In the genomic region with DNA sequence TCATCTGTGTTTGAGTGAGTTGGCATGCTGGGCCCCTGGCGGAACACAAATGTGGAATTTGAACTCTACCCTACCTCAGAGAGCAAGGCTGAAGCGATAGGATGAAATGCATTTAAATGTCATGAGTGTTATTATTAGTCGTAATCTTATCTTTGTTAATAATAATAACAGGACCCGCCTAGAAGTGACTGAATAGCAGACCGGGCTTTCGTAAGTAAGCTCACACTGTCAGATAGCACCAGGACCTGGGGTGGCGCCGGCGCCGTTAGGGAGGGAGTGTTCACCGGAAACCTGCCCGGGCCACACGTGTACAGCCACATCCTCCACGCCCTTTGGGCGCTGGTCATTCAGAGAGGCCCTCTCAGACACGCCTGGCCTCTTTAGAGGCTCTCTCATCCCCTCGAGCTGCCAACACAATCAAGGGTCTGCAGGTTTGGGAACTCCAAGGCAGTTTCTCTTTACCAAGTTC, we compare ENCODE assay signal across 8 cellular contexts.
DNase-seq lines count a peak whose midpoint lies in the region; ATAC-seq and TF ChIP-seq lines count a peak whose summit lies in the region.

No MANE protein-coding gene starts in this region.

- TF ChIP-seq CTCF in HCT116 (IDR thresholded peaks at IDR 0.05 in 2 of 3, conservative IDR thresholded peaks at IDR 0.05 in 1 of 3; ENCODE audit: borderline replicate concordance in 1 of 3, insufficient read depth in 1 of 3, low read depth in 2 of 3, low read length in 2 of 3) (no peak), RWPE2 (IDR thresholded peaks at IDR 0.05; ENCODE audit: poor library complexity, severe bottlenecking) (no peak), left lung (IDR thresholded peaks at IDR 0.05) (no peak)

- H3K9ac ChIP-seq in HCT116 (ENCODE audit: low read length), result peak overlapping the region; percentile 56

- peak overlapping the region; percentile 59 for H3K4me3 Mint-ChIP-seq in activated naive CD8-positive, alpha-beta T cell treated with anti-CD3 and anti-CD28 coated beads, Interleukin-2, amount 10 ng/mL, durations not matched to agents 7 days and 5 days
- H3K4me3 Mint-ChIP-seq in stimulated activated naive B cell treated with anti-CD40 and anti-IgM and Interleukin-4, amounts not matched to agents 10 μg/mL and 1 μg/mL and 100 μg/mL, for 72 hours, result peak overlapping the region; percentile 63 to 77

- POLR2A ChIA-PET in HCT116 (lab: Charles Lee), result interaction anchor here (1.4 to 2.4 kb wide), 5 partner anchors 11 to 64 kb away, joined by 3 to 19 read pairs (median 10); partner anchors contain the start of gene GRK5
- POLR2A ChIA-PET in activated naive CD8-positive, alpha-beta T cell treated with anti-CD3 and anti-CD28 coated beads, Interleukin-2, amount 10 ng/mL, durations not matched to agents 7 days and 5 days (lab: Charles Lee), result interaction anchor here (1.0 to 1.9 kb wide), 8 partner anchors 11 to 106 kb away, joined by 3 to 17 read pairs (median 5); partner anchors contain the start of genes GRK5 and SFXN4

- peak; percentile 81 for ATAC-seq in HCT116
- ATAC-seq in RWPE2 (ENCODE audit: low read depth), result no peak; the same call in 1 of the 3 replicates
- peak; percentile 48 for ATAC-seq in activated naive CD8-positive, alpha-beta T cell treated with anti-CD3 and anti-CD28 coated beads, Interleukin-2, amount 10 ng/mL, durations not matched to agents 7 days and 5 days (ENCODE audit: low read depth)
- peak; percentile 91 for ATAC-seq in left lung
- peak; percentile 67 to 81 for ATAC-seq in stimulated activated naive B cell treated with anti-CD40 and anti-IgM and Interleukin-4, amounts not matched to agents 10 μg/mL and 1 μg/mL and 100 μg/mL, for 72 hours (replicated peaks)

- H4K20me1 ChIP-seq in HCT116 (ENCODE audit: insufficient read depth), result no peaks in the 10 kb centered on the region

- peak overlapping the region; percentile 83 for H3K4me2 ChIP-seq in HCT116 (ENCODE audit: low read length)

- peaks cover 2% of the 10 kb centered on the region for H3K36me3 Mint-ChIP-seq in activated naive CD8-positive, alpha-beta T cell treated with anti-CD3 and anti-CD28 coated beads, Interleukin-2, amount 10 ng/mL, durations not matched to agents 7 days and 5 days
- peaks cover 2 to 6% of the 10 kb centered on the region in 2 donors for H3K36me3 Mint-ChIP-seq in stimulated activated naive B cell treated with anti-CD40 and anti-IgM and Interleukin-4, amounts not matched to agents 10 μg/mL and 1 μg/mL and 100 μg/mL, for 72 hours

- H3K9me3 ChIP-seq in HCT116 (ENCODE audit: control insufficient read depth in 1 of 2, insufficient read depth in 1 of 2, low read depth in 1 of 2, low read length in 2 of 2), result no peaks in the 10 kb centered on the region
- no peaks in the 10 kb centered on the region for H3K9me3 ChIP-seq in RWPE2 (ENCODE audit: severe bottlenecking)
- H3K9me3 ChIP-seq in left lung, result no peaks in the 10 kb centered on the region

- H3K4me1 Mint-ChIP-seq in activated naive CD8-positive, alpha-beta T cell treated with anti-CD3 and anti-CD28 coated beads, Interleukin-2, amount 10 ng/mL, durations not matched to agents 7 days and 5 days, result peaks cover 44% of the 10 kb centered on the region
- peaks cover 55 to 69% of the 10 kb centered on the region in 2 donors for H3K4me1 Mint-ChIP-seq in stimulated activated naive B cell treated with anti-CD40 and anti-IgM and Interleukin-4, amounts not matched to agents 10 μg/mL and 1 μg/mL and 100 μg/mL, for 72 hours

- no peaks in the 10 kb centered on the region for H3K9me2 ChIP-seq in HCT116 (ENCODE audit: insufficient read depth)

- CTCF ChIA-PET in HCT116 (lab: Charles Lee), result interaction anchor here (1.0 to 2.4 kb wide), 6 partner anchors 36 to 174 kb away, joined by 3 to 13 read pairs (median 4); partner anchors contain the start of gene GRK5

- H2AFZ ChIP-seq in HCT116 (ENCODE audit: low read depth, low read length, poor library complexity, severe bottlenecking), result peak overlapping the region; percentile 45

- H3K4me3 ChIP-seq in HCT116 (replicated peaks in 1 of 2; ENCODE audit: low read depth in 1 of 2, low read length in 2 of 2), result peak overlapping the region; percentile 28 to 48
- no peak overlapping the region for H3K4me3 ChIP-seq in RWPE2 (ENCODE audit: severe bottlenecking)
- no peak overlapping the region for H3K4me3 ChIP-seq in left lung

- no peak for TF ChIP-seq RAD21 in HCT116 (IDR thresholded peaks at IDR 0.05; ENCODE audit: low read depth)

- intact Hi-C loops in HCT116 (cut with micrococcal nuclease), result loop anchor here (1.0 to 2.0 kb wide), 3 partner anchors 18 to 62 kb away; no protein-coding TSS in a partner anchor
- intact Hi-C loops in left lung (cut with DNase I), result no loop called here

- no peaks in the 10 kb centered on the region for H3K9me3 Mint-ChIP-seq in activated naive CD8-positive, alpha-beta T cell treated with anti-CD3 and anti-CD28 coated beads, Interleukin-2, amount 10 ng/mL, durations not matched to agents 7 days and 5 days
- H3K9me3 Mint-ChIP-seq in stimulated activated naive B cell treated with anti-CD40 and anti-IgM and Interleukin-4, amounts not matched to agents 10 μg/mL and 1 μg/mL and 100 μg/mL, for 72 hours, result no peaks in the 10 kb centered on the region

- H3K36me3 ChIP-seq in HCT116 (ENCODE audit: control insufficient read depth in 1 of 2, insufficient read depth in 2 of 2, low read length in 2 of 2), result no peaks in the 10 kb centered on the region
- no peaks in the 10 kb centered on the region for H3K36me3 ChIP-seq in RWPE2 (ENCODE audit: low read depth)
- H3K36me3 ChIP-seq in left lung, result no peaks in the 10 kb centered on the region

- peak; percentile 58 for TF ChIP-seq POLR2A in HCT116 (IDR thresholded peaks at IDR 0.05; ENCODE audit: borderline replicate concordance, extremely low read depth, insufficient read depth, insufficient read length)

- peak overlapping the region; percentile 30 for H3K27ac Mint-ChIP-seq in activated naive CD8-positive, alpha-beta T cell treated with anti-CD3 and anti-CD28 coated beads, Interleukin-2, amount 10 ng/mL, durations not matched to agents 7 days and 5 days
- peak overlapping the region; percentile 93 for H3K27ac Mint-ChIP-seq in stimulated activated naive B cell treated with anti-CD40 and anti-IgM and Interleukin-4, amounts not matched to agents 10 μg/mL and 1 μg/mL and 100 μg/mL, for 72 hours

- RAD21 ChIA-PET in HCT116 (lab: Charles Lee; ENCODE audit: low non-redundant PET in 1 of 2, low total read pairs in 2 of 2, uncharacterized antibody in 2 of 2, unreplicated experiment in 2 of 2), result interaction anchor here (1.1 to 1.7 kb wide), 3 partner anchors 15 to 72 kb away, joined by 5 to 12 read pairs (median 10); partner anchors contain the start of gene GRK5 (in 1 of the 2)

- H3K27me3 Mint-ChIP-seq in activated naive CD8-positive, alpha-beta T cell treated with anti-CD3 and anti-CD28 coated beads, Interleukin-2, amount 10 ng/mL, durations not matched to agents 7 days and 5 days, result no peaks in the 10 kb centered on the region
- no peaks in the 10 kb centered on the region for H3K27me3 Mint-ChIP-seq in stimulated activated naive B cell treated with anti-CD40 and anti-IgM and Interleukin-4, amounts not matched to agents 10 μg/mL and 1 μg/mL and 100 μg/mL, for 72 hours

- H3K4me1 ChIP-seq in HCT116 (ENCODE audit: control insufficient read depth in 1 of 2, insufficient read depth in 2 of 2, low read length in 2 of 2) (peaks cover 47 to 71% of the 10 kb centered on the region in 2 experiments), RWPE2 (ENCODE audit: insufficient read depth, poor library complexity, severe bottlenecking) (peaks cover 14% of the 10 kb centered on the region), left lung (peaks cover 25 to 76% of the 10 kb centered on the region in 2 donors)

- H3K27ac ChIP-seq in HCT116 (ENCODE audit: low read depth, low read length) (peak overlapping the region; percentile 81), RWPE2 (ENCODE audit: poor library complexity, severe bottlenecking) (peak overlapping the region; percentile 32), left lung (peak overlapping the region; percentile 79 to 90)

- BruUV-seq in HCT116 (replicated peaks; lab: Mats Ljungman, UMichigan), result no TSS peak

- no peaks in the 10 kb centered on the region for H3K27me3 ChIP-seq in HCT116 (ENCODE audit: insufficient read depth, low read length)
- H3K27me3 ChIP-seq in RWPE2 (ENCODE audit: insufficient read depth, poor library complexity, severe bottlenecking), result no peaks in the 10 kb centered on the region
- H3K27me3 ChIP-seq in left lung, result no peaks in the 10 kb centered on the region

- H3K79me2 ChIP-seq in HCT116 (ENCODE audit: insufficient read depth, low read length), result no peaks in the 10 kb centered on the region

- DNase-seq in GF-D8 (lab: John Stamatoyannopoulos, UW), result peak; percentile 45
- DNase-seq in HCT116 (ENCODE audit: low read depth, low spot score), result peak; percentile 41
- no peak for DNase-seq in RWPE2 (ENCODE audit: low spot score)
- DNase-seq in activated naive CD8-positive, alpha-beta T cell treated with anti-CD3 and anti-CD28 coated beads, Interleukin-2, amount 10 ng/mL, durations not matched to agents 7 days and 5 days, result peak; percentile 66
- peak; percentile 86 to 92 for DNase-seq in left lung
- DNase-seq in stimulated activated naive B cell treated with anti-CD40 and anti-IgM and Interleukin-4, amounts not matched to agents 10 μg/mL and 1 μg/mL and 100 μg/mL, for 72 hours, result peak; percentile 34
- DNase-seq in iPS-NIHi7 (ENCODE audit: extremely low spot score), result no peak
- DNase-seq in Ammon's horn (ENCODE audit: low spot score), result no peak

TF ChIP-seq in HCT116, 20 proteins besides CTCF, POLR2A, EP300 and RAD21:
- TF ChIP-seq POLR2AphosphoS5 (IDR thresholded peaks at IDR 0.05; ENCODE audit: low read depth, low read length) (peak; percentile 7; the same call in 1 of the 2 replicates), SRF (IDR thresholded peaks at IDR 0.05; ENCODE audit: low read depth) (no peak)
TF ChIP-seq in HCT116: peak in this region for 1.

Comparison
In these comparisons a context has a peak if more than half of its experiments do, and no peak if none do; other contexts are left out.
1. DNase-seq: peak in GF-D8 (single experiment), HCT116 (single experiment), activated naive CD8-positive, alpha-beta T cell treated with anti-CD3 and anti-CD28 coated beads, Interleukin-2, amount 10 ng/mL, durations not matched to agents 7 days and 5 days (single experiment), left lung (2 of 2) and stimulated activated naive B cell treated with anti-CD40 and anti-IgM and Interleukin-4, amounts not matched to agents 10 μg/mL and 1 μg/mL and 100 μg/mL, for 72 hours (single experiment); none in RWPE2 (single experiment), iPS-NIHi7 (single experiment) and Ammon's horn (single experiment).
2. H3K27ac ChIP-seq: peak in every context shown above with its lines; median percentile 84 in left lung; 81 in HCT116; 32 in RWPE2.
3. H3K4me3 ChIP-seq: peak in HCT116 (2 of 2); none in RWPE2 (single experiment) and left lung (0 of 2).